ENCODE assay signal across 11 cellular contexts in the genomic region with DNA sequence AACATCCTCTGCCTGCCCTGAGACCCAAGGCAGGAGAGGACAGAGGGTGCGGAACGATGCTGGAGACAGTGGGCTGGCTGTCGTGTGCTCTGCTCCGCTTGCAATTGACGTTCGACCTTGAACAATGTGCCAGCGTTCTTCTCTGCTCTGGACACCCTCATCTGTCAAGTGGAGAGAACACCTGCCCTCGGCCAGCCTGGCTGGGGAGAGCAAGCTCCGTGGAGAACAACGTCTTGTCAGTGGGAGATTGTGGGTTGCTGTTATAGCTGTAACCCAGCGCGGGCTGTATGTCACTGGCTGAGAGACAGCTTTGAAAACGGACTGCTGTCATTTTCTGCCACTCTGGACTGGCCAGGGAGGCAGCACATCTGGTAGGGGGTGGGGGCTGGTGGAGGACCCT. TPM values are rescaled to one million over a fixed set of nuclear protein-coding genes. Genes with fewer than 3 reads are reported as not detected.
DNase-seq lines count a peak whose midpoint lies in the region; ATAC-seq and TF ChIP-seq lines count a peak whose summit lies in the region.
"Had no signal": no experiment of that assay in that cellular context is flagged by ENCODE, and none has a peak within 500 bp of the region (broad histone marks: within the 10 kb centered on the region; RNA-seq: fewer than 3 reads in every experiment).

No MANE protein-coding gene starts in this region.

- DNase-seq in NCI-H2107 treated with DMSO at 0.1 percent for 48 hours (lab: John Stamatoyannopoulos, UW; ENCODE audit: unreplicated experiment) (peak; percentile 52), NCI-H2107 (lab: John Stamatoyannopoulos, UW) (no peak), medulla oblongata (ENCODE audit: extremely low spot score) (peak; percentile 46), transverse colon (no peak), NCI-H146 (lab: John Stamatoyannopoulos, UW) (no peak)
- DNase-seq in activated CD4-positive, alpha-beta T cell treated with anti-CD3 and anti-CD28 coated beads for 36 hours = no peak
- DNase-seq: activated CD4-positive, alpha-beta T cell treated with anti-CD3 and anti-CD28 coated beads, Interleukin-2, amount 10 ng/mL, durations not matched to agents 24 days and 14 days; activated effector memory CD4-positive, alpha-beta T cell treated with Interleukin-2 at 50 U/mL for 16 hours; NCI-H1930 had no signal

- H3K4me3 ChIP-seq in transverse colon = no peak overlapping the region

- intact Hi-C loops in transverse colon (cut with DNase I; ENCODE audit: low total_unique reads) = no loop called here
- intact Hi-C loops in activated CD4-positive, alpha-beta T cell treated with anti-CD3 and anti-CD28 coated beads for 36 hours (cut with DNase I, micrococcal nuclease) = no loop called here

- H3K27ac ChIP-seq in cingulate gyrus (ENCODE audit: low read depth, low read length) = peak overlapping the region; percentile 97
- H3K27ac ChIP-seq in transverse colon = peak overlapping the region; percentile 20 to 78 (median 73)

- TF ChIP-seq CTCF in transverse colon (IDR thresholded peaks at IDR 0.05) = no peak

- no peaks in the 10 kb centered on the region for H3K36me3 ChIP-seq in transverse colon

- H3K9me3 Mint-ChIP-seq in activated CD4-positive, alpha-beta T cell treated with anti-CD3 and anti-CD28 coated beads for 36 hours (ENCODE audit: low read depth) = no peaks in the 10 kb centered on the region
- H3K9me3 Mint-ChIP-seq: activated CD4-positive, alpha-beta T cell treated with anti-CD3 and anti-CD28 coated beads, Interleukin-2, amount 10 ng/mL, durations not matched to agents 24 days and 14 days had no signal

- H3K4me3 Mint-ChIP-seq in activated CD4-positive, alpha-beta T cell treated with anti-CD3 and anti-CD28 coated beads for 36 hours = no peak overlapping the region
- H3K4me3 Mint-ChIP-seq: activated CD4-positive, alpha-beta T cell treated with anti-CD3 and anti-CD28 coated beads, Interleukin-2, amount 10 ng/mL, durations not matched to agents 24 days and 14 days had no signal

- in situ Hi-C loops in transverse colon (cut with MboI; ENCODE audit: low pct_ligation_motif_present in 1 of 4, low pct_unique_long_range_greater_than_20kb in 1 of 4, low sequenced_read_pairs in 3 of 4) = no loop called here

- H3K9me3 ChIP-seq in transverse colon = no peaks in the 10 kb centered on the region

- no peaks in the 10 kb centered on the region for H3K27me3 Mint-ChIP-seq in activated CD4-positive, alpha-beta T cell treated with anti-CD3 and anti-CD28 coated beads for 36 hours

- POLR2A ChIA-PET in activated CD4-positive, alpha-beta T cell treated with anti-CD3 and anti-CD28 coated beads for 36 hours (lab: Charles Lee) = no interaction called here

- no peaks in the 10 kb centered on the region for H3K4me1 Mint-ChIP-seq in activated CD4-positive, alpha-beta T cell treated with anti-CD3 and anti-CD28 coated beads for 36 hours
- H3K4me1 Mint-ChIP-seq: activated CD4-positive, alpha-beta T cell treated with anti-CD3 and anti-CD28 coated beads, Interleukin-2, amount 10 ng/mL, durations not matched to agents 24 days and 14 days had no signal

- no peaks in the 10 kb centered on the region for H3K36me3 Mint-ChIP-seq in activated CD4-positive, alpha-beta T cell treated with anti-CD3 and anti-CD28 coated beads for 36 hours (ENCODE audit: low read depth)

- no peak for TF ChIP-seq POLR2A in transverse colon (IDR thresholded peaks at IDR 0.05)

- ATAC-seq in GM18873 (IDR thresholded peaks at IDR 0.05; ENCODE audit: low FRiP score, unreplicated experiment) = no peak
- no peak for ATAC-seq in activated CD4-positive, alpha-beta T cell treated with anti-CD3 and anti-CD28 coated beads for 36 hours

- no peaks in the 10 kb centered on the region for H3K27me3 ChIP-seq in transverse colon

- peaks cover 18 to 33% (median 26%) of the 10 kb centered on the region in 4 donors for H3K4me1 ChIP-seq in transverse colon

- 84% methylated on average over 13 of the region's 13 CpGs; no CpG with 5 or more reads in 1 of the 2 donors for WGBS in transverse colon (ENCODE audit: low coverage in 1 of 2), 2 donors

- TF ChIP-seq EP300 in transverse colon (IDR thresholded peaks at IDR 0.05; ENCODE audit: low read depth) = no peak

- CTCF ChIA-PET in activated CD4-positive, alpha-beta T cell treated with anti-CD3 and anti-CD28 coated beads for 36 hours (lab: Charles Lee) = interaction anchor here (1.2 kb wide), 1 partner anchor 12 kb away, joined by 4 read pairs; no protein-coding TSS in a partner anchor

- no peak overlapping the region for H3K27ac Mint-ChIP-seq in activated CD4-positive, alpha-beta T cell treated with anti-CD3 and anti-CD28 coated beads for 36 hours
- H3K27ac Mint-ChIP-seq: activated CD4-positive, alpha-beta T cell treated with anti-CD3 and anti-CD28 coated beads, Interleukin-2, amount 10 ng/mL, durations not matched to agents 24 days and 14 days had no signal

RNA-seq across cellular contexts. Expression of a gene that starts 14.7 kb away (rescaled TPM):
- total RNA-seq in transverse colon = 1 to 10 TPM; 2.3 to 9.4 (median 2.8) TPM
- under 1 TPM in 1 of 2 experiments, not detected in 1; 0.09 TPM for total RNA-seq in activated CD4-positive, alpha-beta T cell treated with anti-CD3 and anti-CD28 coated beads for 36 hours

Comparison
In these comparisons a context has a peak if more than half of its experiments do, and no peak if none do; other contexts are left out.
1. DNase-seq: peak in NCI-H2107 treated with DMSO at 0.1 percent for 48 hours (single experiment) and medulla oblongata (single experiment); none in NCI-H2107 (single experiment), transverse colon (single experiment), NCI-H146 (single experiment) and activated CD4-positive, alpha-beta T cell treated with anti-CD3 and anti-CD28 coated beads for 36 hours (single experiment).